In genomic region chr18:11432360-11432811, GRCh38 we compare ENCODE assay signal across 20 cellular contexts.
"Had no signal": no experiment of that assay in that cellular context is flagged by ENCODE, and none has a peak within 500 bp of the region (broad histone marks: within the 10 kb centered on the region; RNA-seq: fewer than 3 reads in every experiment).

No MANE protein-coding gene starts in this region.

- H3K4me3 ChIP-seq: K562 had no signal

- H3K27ac ChIP-seq: HL-60, KMS-11 had no signal

- DNase-seq: Kasumi-1, MM.1S, NCI-H1092 treated with DMSO at 0.1 percent for 48 hours, NCI-H1436, NCI-H187, NCI-H2029, NCI-H2081 treated with DMSO at 0.1 percent for 48 hours, NCI-H2171, NCI-H226, NCI-H446, NCI-H510A, NCI-H524 treated with DMSO at 0.1 percent for 48 hours, NCI-H69, NCI-H774, Right ventricle myocardium superior, RPMI8226, SK-N-SH had no signal

- H3K9me3 ChIP-seq: SK-N-SH had no signal

- ATAC-seq: K562 had no signal
